Comparison of ENCODE assay signal across 13 cellular contexts in genomic region chr11:48106166-48106565, GRCh38.
DNase-seq lines count a peak whose midpoint lies in the region; ATAC-seq and TF ChIP-seq lines count a peak whose summit lies in the region.
"Had no signal": no experiment of that assay in that cellular context is flagged by ENCODE, and none has a peak within 500 bp of the region (broad histone marks: within the 10 kb centered on the region; RNA-seq: fewer than 3 reads in every experiment).

No MANE protein-coding gene starts in this region.

- no peaks in the 10 kb centered on the region for H3K27me3 Mint-ChIP-seq in activated naive CD4-positive, alpha-beta T cell treated with anti-CD3 and anti-CD28 coated beads, Interleukin-2, amount 10 ng/mL, durations not matched to agents 7 days and 5 days
- peaks cover 3% of the 10 kb centered on the region for H3K27me3 Mint-ChIP-seq in IgD-negative memory B cell
- no peaks in the 10 kb centered on the region for H3K27me3 Mint-ChIP-seq in activated CD8-positive, alpha-beta T cell treated with anti-CD3 and anti-CD28 coated beads for 36 hours

- intact Hi-C loops in activated CD8-positive, alpha-beta T cell treated with anti-CD3 and anti-CD28 coated beads for 36 hours (cut with micrococcal nuclease) = no loop called here

- ATAC-seq in activated CD8-positive, alpha-beta T cell treated with anti-CD3 and anti-CD28 coated beads for 36 hours = no peak

- POLR2A ChIA-PET in activated CD8-positive, alpha-beta T cell treated with anti-CD3 and anti-CD28 coated beads for 36 hours (lab: Charles Lee) = interaction anchor here (0.5 to 1.3 kb wide), 2 partner anchors 100 to 240 kb away, joined by 3 to 5 read pairs; no protein-coding TSS in a partner anchor

- H3K9me3 Mint-ChIP-seq in activated naive CD4-positive, alpha-beta T cell treated with anti-CD3 and anti-CD28 coated beads, Interleukin-2, amount 10 ng/mL, durations not matched to agents 7 days and 5 days = no peaks in the 10 kb centered on the region
- no peaks in the 10 kb centered on the region for H3K9me3 Mint-ChIP-seq in IgD-negative memory B cell
- H3K9me3 Mint-ChIP-seq in activated CD8-positive, alpha-beta T cell treated with anti-CD3 and anti-CD28 coated beads for 36 hours = no peaks in the 10 kb centered on the region

- H3K4me3 Mint-ChIP-seq in activated naive CD4-positive, alpha-beta T cell treated with anti-CD3 and anti-CD28 coated beads, Interleukin-2, amount 10 ng/mL, durations not matched to agents 7 days and 5 days = no peak overlapping the region
- H3K4me3 Mint-ChIP-seq in IgD-negative memory B cell = peak overlapping the region; percentile 12 to 63 (median 46)
- no peak overlapping the region for H3K4me3 Mint-ChIP-seq in activated CD8-positive, alpha-beta T cell treated with anti-CD3 and anti-CD28 coated beads for 36 hours

- peaks cover 80% of the 10 kb centered on the region for H3K4me1 Mint-ChIP-seq in activated naive CD4-positive, alpha-beta T cell treated with anti-CD3 and anti-CD28 coated beads, Interleukin-2, amount 10 ng/mL, durations not matched to agents 7 days and 5 days
- peaks cover 41 to 55% (median 42%) of the 10 kb centered on the region in 3 donors for H3K4me1 Mint-ChIP-seq in IgD-negative memory B cell
- peaks cover 61% of the 10 kb centered on the region for H3K4me1 Mint-ChIP-seq in activated CD8-positive, alpha-beta T cell treated with anti-CD3 and anti-CD28 coated beads for 36 hours (ENCODE audit: low read depth)

- H3K27ac Mint-ChIP-seq in activated naive CD4-positive, alpha-beta T cell treated with anti-CD3 and anti-CD28 coated beads, Interleukin-2, amount 10 ng/mL, durations not matched to agents 7 days and 5 days = peak overlapping the region; percentile 0
- peak overlapping the region; percentile 54 to 95 (median 90) for H3K27ac Mint-ChIP-seq in IgD-negative memory B cell
- peak overlapping the region; percentile 5 for H3K27ac Mint-ChIP-seq in activated CD8-positive, alpha-beta T cell treated with anti-CD3 and anti-CD28 coated beads for 36 hours

- DNase-seq in activated naive CD4-positive, alpha-beta T cell treated with anti-CD3 and anti-CD28 coated beads, Interleukin-2, amount 10 ng/mL, durations not matched to agents 7 days and 5 days = no peak
- no peak for DNase-seq in activated naive CD4-positive, alpha-beta T cell treated with Interleukin-2 at 50 U/mL for 16 hours
- DNase-seq in activated CD8-positive, alpha-beta T cell treated with anti-CD3 and anti-CD28 coated beads for 36 hours = no peak
- peak; percentile 3 for DNase-seq in stimulated activated CD8-positive, alpha-beta memory T cell treated with anti-CD3 and anti-CD28 coated beads, Interleukin-4, amount 100 ng/mL, for 48 hours
- DNase-seq in NCI-H2196 treated with DMSO at 0.1 percent for 48 hours (lab: John Stamatoyannopoulos, UW; ENCODE audit: unreplicated experiment) (no peak), HPDE6-E6E7 (ENCODE audit: extremely low spot score) (no peak)
- no peak for DNase-seq in activated CD4-positive, CD25-positive, alpha-beta regulatory T cell (lab: John Stamatoyannopoulos, UW)
- DNase-seq: DND-41; effector CD4-positive, alpha-beta T cell; foreskin melanocyte; PC-9; stimulated activated naive CD4-positive, alpha-beta T cell had no signal

- peaks cover 11% of the 10 kb centered on the region for H3K36me3 Mint-ChIP-seq in activated naive CD4-positive, alpha-beta T cell treated with anti-CD3 and anti-CD28 coated beads, Interleukin-2, amount 10 ng/mL, durations not matched to agents 7 days and 5 days
- H3K36me3 Mint-ChIP-seq in IgD-negative memory B cell = peaks cover 1% of the 10 kb centered on the region
- H3K36me3 Mint-ChIP-seq in activated CD8-positive, alpha-beta T cell treated with anti-CD3 and anti-CD28 coated beads for 36 hours (ENCODE audit: low read depth) = no peaks in the 10 kb centered on the region

- no peak for TF ChIP-seq CTCF in activated CD8-positive, alpha-beta T cell treated with anti-CD3 and anti-CD28 coated beads for 36 hours (IDR thresholded peaks at IDR 0.05)

- CTCF ChIA-PET in activated naive CD4-positive, alpha-beta T cell treated with anti-CD3 and anti-CD28 coated beads, Interleukin-2, amount 10 ng/mL, durations not matched to agents 7 days and 5 days (lab: Charles Lee) = interaction anchor here (10.6 kb wide), 1 partner anchor 171 kb away, joined by 220 read pairs; no protein-coding TSS in a partner anchor
- CTCF ChIA-PET in activated CD8-positive, alpha-beta T cell treated with anti-CD3 and anti-CD28 coated beads for 36 hours (lab: Charles Lee) = interaction anchor here (12.6 kb wide), 1 partner anchor 172 kb away, joined by 161 read pairs; no protein-coding TSS in a partner anchor

Comparison
In these comparisons a context has a peak if more than half of its experiments do, and no peak if none do; other contexts are left out.
1. H3K27ac Mint-ChIP-seq: peak in every context shown above with its lines; median percentile 90 in IgD-negative memory B cell; 5 in activated CD8-positive, alpha-beta T cell treated with anti-CD3 and anti-CD28 coated beads for 36 hours; 0 in activated naive CD4-positive, alpha-beta T cell treated with anti-CD3 and anti-CD28 coated beads, Interleukin-2, amount 10 ng/mL, durations not matched to agents 7 days and 5 days.
2. H3K4me3 Mint-ChIP-seq: peak in IgD-negative memory B cell (4 of 4); none in activated naive CD4-positive, alpha-beta T cell treated with anti-CD3 and anti-CD28 coated beads, Interleukin-2, amount 10 ng/mL, durations not matched to agents 7 days and 5 days (single experiment) and activated CD8-positive, alpha-beta T cell treated with anti-CD3 and anti-CD28 coated beads for 36 hours (single experiment).